In the genomic region with DNA sequence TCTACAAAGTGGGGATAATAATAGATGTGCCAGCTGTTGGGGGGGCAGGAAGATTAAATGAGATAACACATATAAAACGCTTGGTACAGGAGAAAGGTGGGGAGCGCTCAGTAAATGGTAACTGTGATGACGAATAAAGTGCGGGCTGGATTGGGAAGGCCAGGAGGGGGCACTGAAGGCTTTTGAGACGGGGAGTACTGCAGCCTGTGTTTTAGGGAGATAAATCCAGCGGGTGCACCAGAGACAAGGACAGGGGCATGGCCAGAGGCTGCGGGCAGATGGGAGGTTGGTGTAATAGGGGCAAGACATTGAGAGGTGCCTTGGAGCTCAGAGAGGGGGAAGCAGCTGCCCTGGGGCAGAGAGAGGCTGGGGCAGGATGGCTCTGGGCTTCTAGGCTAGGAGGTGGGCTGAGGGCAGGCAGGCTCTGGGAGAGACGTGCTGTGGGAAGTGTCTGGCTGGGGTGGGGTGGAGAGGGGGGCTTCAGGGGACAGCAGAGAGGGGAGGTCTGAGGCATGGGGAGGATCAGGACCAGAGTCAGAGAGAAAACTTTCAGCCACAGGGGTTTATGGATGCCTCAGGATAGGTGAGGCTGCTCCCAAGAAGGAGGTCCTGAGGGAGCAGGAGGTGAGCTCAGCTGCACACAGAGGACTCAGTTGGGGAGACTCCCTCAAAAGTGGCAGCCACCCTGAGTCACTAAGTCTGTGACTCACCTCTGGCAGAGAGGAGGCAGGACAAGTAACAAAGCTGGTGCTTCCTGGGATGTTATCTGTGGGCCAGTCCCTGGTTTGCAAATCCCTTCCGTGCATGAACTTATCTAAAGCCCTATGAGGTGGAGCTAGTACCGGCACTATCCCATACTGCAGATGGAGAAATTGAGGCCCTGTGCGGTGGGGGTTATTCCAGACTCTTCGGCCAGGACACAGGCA, we compare ENCODE assay signal across 8 cellular contexts. TPM values are rescaled to one million over a fixed set of nuclear protein-coding genes. Genes with fewer than 3 reads are reported as not detected.
DNase-seq lines count a peak whose midpoint lies in the region; ATAC-seq lines count a peak whose summit lies in the region.

No MANE protein-coding gene starts in this region.

- intact Hi-C loops in Right ventricle myocardium superior (cut with DNase I) = loop anchor here (1.0 to 2.0 kb wide), 4 partner anchors 35 to 103 kb away; no protein-coding TSS in a partner anchor
- intact Hi-C loops in cardiac septum (cut with DNase I) = loop anchor here (1.0 to 2.0 kb wide), 2 partner anchors 64 to 169 kb away; a partner anchor contains a TSS

- H3K4me1 ChIP-seq in SJCRH30 (peaks cover 12% of the 10 kb centered on the region; the same call in 1 of the 2 replicates), iPS-18a (ENCODE audit: control insufficient read depth, low read depth, low read length) (peaks cover 31% of the 10 kb centered on the region)

- ATAC-seq in Right ventricle myocardium superior (ENCODE audit: poor library complexity) (no peak), HG03159 (IDR thresholded peaks at IDR 0.05; ENCODE audit: unreplicated experiment) (no peak)

- H3K27me3 ChIP-seq in SJCRH30 = no peaks in the 10 kb centered on the region
- no peaks in the 10 kb centered on the region for H3K27me3 ChIP-seq in iPS-18a (ENCODE audit: control insufficient read depth, insufficient read depth, low read length)

- peak; percentile 53 for DNase-seq in Right ventricle myocardium superior
- DNase-seq in cardiac septum (ENCODE audit: low spot score) = no peak
- peak; percentile 55 to 70 for DNase-seq in SJCRH30
- DNase-seq in amniotic epithelial cell (ENCODE audit: low read depth) = peak; percentile 79
- DNase-seq in stimulated activated CD4-positive, alpha-beta T cell treated with anti-CD3 and anti-CD28 coated beads, Interleukin-2, amount 100 ng/mL, for 4 hours (ENCODE audit: low read depth) = peak; percentile 56
- DNase-seq in central memory CD4-positive, alpha-beta T cell = no peak

- H3K4me3 ChIP-seq in SJCRH30 (no peak overlapping the region), iPS-18a (ENCODE audit: low read length) (no peak overlapping the region)

- no peak overlapping the region for H3K27ac ChIP-seq in SJCRH30
- no peak overlapping the region for H3K27ac ChIP-seq in iPS-18a (ENCODE audit: low read length)

- peak overlapping the region; percentile 80 for H3K9ac ChIP-seq in iPS-18a (ENCODE audit: low read length)

- H3K9me3 ChIP-seq in SJCRH30 (replicated peaks) = no peaks in the 10 kb centered on the region
- H3K9me3 ChIP-seq in iPS-18a (ENCODE audit: control insufficient read depth, low read depth, low read length) = no peaks in the 10 kb centered on the region

- H3K36me3 ChIP-seq in SJCRH30 = no peaks in the 10 kb centered on the region
- H3K36me3 ChIP-seq in iPS-18a (ENCODE audit: control insufficient read depth, low read depth, low read length) = no peaks in the 10 kb centered on the region

RNA-seq across cellular contexts. Expression of a gene that starts 18.9 kb away (rescaled TPM):
- total RNA-seq in Right ventricle myocardium superior (not detected), cardiac septum (not detected)
- not detected in 2 replicates for total RNA-seq in SJCRH30 (2014; rRNA removed; shearing (Covaris generic))

Comparison
In these comparisons a context has a peak if more than half of its experiments do, and no peak if none do; other contexts are left out.
1. DNase-seq: peak in Right ventricle myocardium superior (single experiment), SJCRH30 (2 of 2), amniotic epithelial cell (single experiment) and stimulated activated CD4-positive, alpha-beta T cell treated with anti-CD3 and anti-CD28 coated beads, Interleukin-2, amount 100 ng/mL, for 4 hours (single experiment); none in cardiac septum (single experiment) and central memory CD4-positive, alpha-beta T cell (single experiment).